13 cellular contexts compared by ENCODE assay signal in the genomic region with DNA sequence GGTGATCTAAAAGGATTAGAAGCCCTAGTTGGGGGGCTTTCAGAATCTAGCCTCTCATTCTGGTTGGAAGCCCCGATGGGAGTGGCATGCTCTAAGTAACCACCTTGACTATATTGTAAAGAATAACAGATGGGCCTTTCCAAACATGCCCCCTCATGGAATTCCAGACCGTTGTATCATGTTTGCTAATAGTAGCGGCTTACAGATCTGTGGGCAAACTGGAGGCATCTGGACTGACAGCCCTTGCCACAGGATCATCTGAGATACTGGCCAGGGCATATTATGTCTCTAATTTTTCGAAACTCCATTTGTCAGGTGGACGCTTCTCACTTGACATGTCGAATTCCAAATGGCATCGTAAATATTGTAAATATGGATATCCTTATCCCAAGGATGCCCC. TPM values are rescaled to one million over a fixed set of nuclear protein-coding genes. Genes with fewer than 3 reads are reported as not detected.
DNase-seq lines count a peak whose midpoint lies in the region; ATAC-seq and TF ChIP-seq lines count a peak whose summit lies in the region.
"Had no signal": no experiment of that assay in that cellular context is flagged by ENCODE, and none has a peak within 500 bp of the region (broad histone marks: within the 10 kb centered on the region; RNA-seq: fewer than 3 reads in every experiment).

No MANE protein-coding gene starts in this region.

- no peaks in the 10 kb centered on the region for H3K36me3 ChIP-seq in gastrocnemius medialis
- H3K36me3 ChIP-seq: HAP-1 had no signal

- TF ChIP-seq CTCF in epithelial cell of esophagus (IDR thresholded peaks at IDR 0.05; ENCODE audit: insufficient read depth, low read depth, low read length, missing control alignments) (no peak), gastrocnemius medialis (IDR thresholded peaks at IDR 0.05 in 4 of 5, conservative IDR thresholded peaks at IDR 0.05 in 1 of 5) (no peak)

- no peaks in the 10 kb centered on the region for H3K27me3 ChIP-seq in gastrocnemius medialis
- H3K27me3 ChIP-seq: BLaER1 treated with 17β-estradiol and CSF1 and Interleukin-3, amounts not matched to agents 10 nM and 100 nM had no signal

- no peak for TF ChIP-seq POLR2A in gastrocnemius medialis (IDR thresholded peaks at IDR 0.05)

- peak; percentile 60 for DNase-seq in DMS 273 (lab: John Stamatoyannopoulos, UW; ENCODE audit: unreplicated experiment)
- DNase-seq in NCI-H2171 (lab: John Stamatoyannopoulos, UW), result peak; percentile 13
- peak; percentile 30 for DNase-seq in epithelial cell of esophagus (ENCODE audit: low read depth)
- no peak for DNase-seq in gastrocnemius medialis
- no peak for DNase-seq in MV-4-11 (lab: John Stamatoyannopoulos, UW)
- DNase-seq: Calu3; CD8-positive, alpha-beta T cell; GM23248 had no signal

- H3K4me3 ChIP-seq in epithelial cell of esophagus (ENCODE audit: low read length), result no peak overlapping the region
- H3K4me3 ChIP-seq in gastrocnemius medialis, result no peak overlapping the region
- H3K4me3 ChIP-seq: A549; BLaER1 treated with 17β-estradiol and CSF1 and Interleukin-3, amounts not matched to agents 10 nM and 100 nM; GM23248; HAP-1 had no signal

- no peaks in the 10 kb centered on the region for H3K9me3 ChIP-seq in gastrocnemius medialis
- H3K9me3 ChIP-seq: HAP-1 had no signal

- peak overlapping the region in 3 of 4 donors; percentile 10 to 31 (median 17) for H3K27ac ChIP-seq in gastrocnemius medialis
- H3K27ac ChIP-seq: A549; BLaER1 treated with 17β-estradiol and CSF1 and Interleukin-3, amounts not matched to agents 10 nM and 100 nM; GM23248 had no signal

- H3K4me1 ChIP-seq in gastrocnemius medialis, result peaks cover 61 to 62% of the 10 kb centered on the region in 2 donors
- H3K4me1 ChIP-seq: A549 had no signal

- in situ Hi-C loops in gastrocnemius medialis (cut with MboI; ENCODE audit: low sequenced_read_pairs in 4 of 4), result no loop called here

- ATAC-seq in gastrocnemius medialis (peak in 1 of 2 donors; percentile 22), HG02610 (IDR thresholded peaks at IDR 0.05; ENCODE audit: unreplicated experiment) (no peak)
- no peak for ATAC-seq in activated CD4-positive, CD25-positive, alpha-beta regulatory T cell treated with anti-CD3 and anti-CD28 coated beads, Interleukin-2, amount 50 U/mL, for 24 hours
- ATAC-seq: A549; CD8-positive, alpha-beta T cell had no signal

- intact Hi-C loops in gastrocnemius medialis (cut with DNase I; ENCODE audit: low total_unique reads), result no loop called here

RNA-seq across cellular contexts. Expression of a gene that starts 10.5 kb away (rescaled TPM):
- 10 to 100 TPM; 22.5 to 49.1 (median 31.5) TPM for total RNA-seq in gastrocnemius medialis

RNA-seq across cellular contexts. Expression of a gene that starts 10.8 kb away (rescaled TPM):
- 100 to 1,000 TPM in 1 of 4 donors, 10 to 100 TPM in 3; 77.7 to 101 (median 87.3) TPM for total RNA-seq in gastrocnemius medialis

Comparison
In these comparisons a context has a peak if more than half of its experiments do, and no peak if none do; other contexts are left out.
1. DNase-seq: peak in DMS 273 (single experiment), NCI-H2171 (single experiment) and epithelial cell of esophagus (single experiment); none in gastrocnemius medialis (0 of 2) and MV-4-11 (single experiment).